In genomic region chr9:129885670-129886106, GRCh38 we compare ENCODE assay signal across 8 cellular contexts. TPM values are rescaled to one million over a fixed set of nuclear protein-coding genes. Genes with fewer than 3 reads are reported as not detected.
DNase-seq lines count a peak whose midpoint lies in the region; ATAC-seq lines count a peak whose summit lies in the region.

No MANE protein-coding gene starts in this region.

- peaks cover 6% of the 10 kb centered on the region for H3K36me3 ChIP-seq in urinary bladder (ENCODE audit: insufficient read depth)

- in situ Hi-C loops in Caki2 (cut with HindIII; ENCODE audit: low pct_unique_long_range_greater_than_20kb, low sequenced_read_pairs): no loop called here

- WGBS in right cardiac atrium: 1% methylated on average over 27 of the region's 27 CpGs
- WGBS in urinary bladder: 1% methylated on average over 27 of the region's 27 CpGs

- peak; percentile 23 for ATAC-seq in GM21825 (IDR thresholded peaks at IDR 0.05; ENCODE audit: unreplicated experiment)
- ATAC-seq in right cardiac atrium: peak; percentile 92 to 93

- DNase-seq in Caki2 (ENCODE audit: low read depth) (peak; percentile 87), MV-4-11 (lab: John Stamatoyannopoulos, UW) (peak; percentile 92), T-helper 2 cell (peak; percentile 64 to 92 (median 85)), amygdala (lab: John Stamatoyannopoulos, UW) (peak in 54 of 56 donors; percentile 18 to 87 (median 70)), right cardiac atrium (peak; percentile 95 to 98 (median 97)), putamen (ENCODE audit: low spot score) (peak; percentile 83)

- no peaks in the 10 kb centered on the region for H3K27me3 ChIP-seq in right cardiac atrium (ENCODE audit: control insufficient read depth, insufficient read depth)

- intact Hi-C loops in right cardiac atrium (cut with DNase I): loop anchor here in 3 of 4 donors (5.0 to 10.0 kb wide), 3 partner anchors 157 to 209 kb away; partner anchors contain the start of gene FNBP1 (in 3 of the 3)

- H3K9me3 ChIP-seq in right cardiac atrium (ENCODE audit: control insufficient read depth, low read length): no peaks in the 10 kb centered on the region

- H3K4me1 ChIP-seq in right cardiac atrium (ENCODE audit: control insufficient read depth, insufficient read depth, low read length) (no peaks in the 10 kb centered on the region), urinary bladder (ENCODE audit: insufficient read depth) (no peaks in the 10 kb centered on the region)

- H3K4me3 ChIP-seq in right cardiac atrium (ENCODE audit: low read length): peak overlapping the region; percentile 40
- H3K4me3 ChIP-seq in urinary bladder (ENCODE audit: low read depth, low read length): peak overlapping the region; percentile 22

- H3K27ac ChIP-seq in right cardiac atrium (ENCODE audit: low read length): peak overlapping the region; percentile 87
- H3K27ac ChIP-seq in urinary bladder (ENCODE audit: low read depth): peak overlapping the region; percentile 73

RNA-seq across cellular contexts. Expression of gene USP20, which starts 50.4 kb away (rescaled TPM):
- 13.5 and 26.4 TPM in 2 replicates for total RNA-seq in Caki2 (2014; rRNA removed; shearing (Covaris generic); ENCODE audit: low replicate concordance)
- 10 to 100 TPM; 15.3 to 18.4 (median 16.7) TPM for total RNA-seq in right cardiac atrium
- polyA plus RNA-seq in right cardiac atrium: 12.9 TPM
- total RNA-seq in urinary bladder: 7.7 TPM
- 38.7 TPM for polyA plus RNA-seq in urinary bladder

RNA-seq across cellular contexts. Expression of gene C9orf78, which starts 50.6 kb away (rescaled TPM):
- 34.7 and 37.9 TPM in 2 replicates for total RNA-seq in Caki2 (2014; rRNA removed; shearing (Covaris generic); ENCODE audit: low replicate concordance)
- 10 to 100 TPM; 31.9 to 40.9 (median 33.9) TPM for total RNA-seq in right cardiac atrium
- 55.9 TPM for polyA plus RNA-seq in right cardiac atrium
- 27.0 TPM for total RNA-seq in urinary bladder
- 99.8 TPM for polyA plus RNA-seq in urinary bladder

Comparison
In these comparisons a context has a peak if more than half of its experiments do, and no peak if none do; other contexts are left out.
1. Peak in every context shown above with its lines: DNase-seq, ATAC-seq, H3K4me3 ChIP-seq and H3K27ac ChIP-seq.